Comparison of ENCODE assay signal across 1 cellular context in the genomic region with DNA sequence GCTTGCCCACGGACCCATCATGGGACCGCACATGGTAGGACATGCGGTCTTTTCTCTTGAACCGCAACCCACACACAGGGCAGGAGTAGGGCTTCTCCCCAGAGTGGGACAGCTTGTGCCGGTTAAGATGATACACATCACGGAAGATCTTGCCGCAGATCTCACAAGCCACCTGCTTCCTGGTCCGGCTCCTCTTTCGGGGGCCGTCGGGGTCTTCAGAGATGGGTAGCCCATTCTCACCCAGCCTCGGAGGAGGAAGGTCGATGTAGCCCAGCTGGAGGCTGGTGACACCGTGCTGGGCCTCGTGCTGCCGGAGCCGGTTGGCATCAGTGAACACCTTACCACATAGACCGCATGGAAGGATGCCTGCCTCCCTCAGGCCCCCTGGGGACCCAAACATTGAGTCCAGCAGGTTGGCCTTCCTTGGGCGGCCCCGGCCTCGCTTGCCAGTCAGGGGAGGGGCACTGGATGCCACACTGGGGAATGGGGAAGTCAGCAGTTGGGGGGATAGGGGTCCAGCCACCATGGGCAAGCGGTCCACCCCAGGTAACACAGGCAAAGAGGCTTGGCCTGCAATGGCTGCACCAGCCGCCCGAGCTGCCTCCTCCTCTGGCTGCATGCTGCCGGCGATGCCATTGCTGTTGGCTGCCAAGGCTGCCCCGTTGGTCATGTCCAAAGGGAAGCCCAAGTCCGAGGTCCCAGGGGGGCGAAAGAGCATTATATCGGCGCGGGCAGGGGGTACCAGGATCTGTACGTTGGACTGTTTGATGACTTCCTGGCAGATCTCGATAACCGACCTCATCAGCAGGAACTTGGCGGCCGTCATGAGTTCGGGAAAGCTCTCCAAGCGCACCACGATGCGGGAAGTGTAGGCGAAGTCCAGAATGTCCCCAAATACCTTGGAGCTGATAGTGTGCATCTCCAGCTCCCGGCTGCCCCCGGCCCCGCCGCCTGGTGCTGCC.
TF ChIP-seq lines count a peak whose summit lies in the region.

No MANE protein-coding gene starts in this region.

TF ChIP-seq in K562, 482 proteins besides CTCF, POLR2A, EP300 and RAD21:
- no peak for TF ChIP-seq E2F3 (CRISPR knock-in tag; IDR thresholded peaks at IDR 0.05)
- TF ChIP-seq, protein P1, sequence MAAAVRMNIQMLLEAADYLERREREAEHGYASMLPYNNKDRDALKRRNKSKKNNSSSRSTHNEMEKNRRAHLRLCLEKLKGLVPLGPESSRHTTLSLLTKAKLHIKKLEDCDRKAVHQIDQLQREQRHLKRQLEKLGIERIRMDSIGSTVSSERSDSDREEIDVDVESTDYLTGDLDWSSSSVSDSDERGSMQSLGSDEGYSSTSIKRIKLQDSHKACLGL (CRISPR knock-in tag; IDR thresholded peaks at IDR 0.05; ENCODE audit: borderline replicate concordance, poor library complexity, severe bottlenecking), result no peak
- TF ChIP-seq KAT8 (IDR thresholded peaks at IDR 0.05; ENCODE audit: low read depth), result no peak
- TF ChIP-seq TCF3 (CRISPR knock-in tag; IDR thresholded peaks at IDR 0.05), result no peak
- no peak for TF ChIP-seq KLF13 (tag; IDR thresholded peaks at IDR 0.05; ENCODE audit: borderline replicate concordance, low read depth)
- TF ChIP-seq, protein P2, sequence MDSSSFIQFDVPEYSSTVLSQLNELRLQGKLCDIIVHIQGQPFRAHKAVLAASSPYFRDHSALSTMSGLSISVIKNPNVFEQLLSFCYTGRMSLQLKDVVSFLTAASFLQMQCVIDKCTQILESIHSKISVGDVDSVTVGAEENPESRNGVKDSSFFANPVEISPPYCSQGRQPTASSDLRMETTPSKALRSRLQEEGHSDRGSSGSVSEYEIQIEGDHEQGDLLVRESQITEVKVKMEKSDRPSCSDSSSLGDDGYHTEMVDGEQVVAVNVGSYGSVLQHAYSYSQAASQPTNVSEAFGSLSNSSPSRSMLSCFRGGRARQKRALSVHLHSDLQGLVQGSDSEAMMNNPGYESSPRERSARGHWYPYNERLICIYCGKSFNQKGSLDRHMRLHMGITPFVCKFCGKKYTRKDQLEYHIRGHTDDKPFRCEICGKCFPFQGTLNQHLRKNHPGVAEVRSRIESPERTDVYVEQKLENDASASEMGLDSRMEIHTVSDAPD (CRISPR knock-in tag; IDR thresholded peaks at IDR 0.05), result no peak
- no peak for TF ChIP-seq PHB2 (IDR thresholded peaks at IDR 0.05; ENCODE audit: low read depth)
- no peak for TF ChIP-seq HIVEP1 (CRISPR knock-in tag; IDR thresholded peaks at IDR 0.05)
- TF ChIP-seq SAP30 (IDR thresholded peaks at IDR 0.05; ENCODE audit: borderline replicate concordance, insufficient read depth, low read depth, low read length, poor library complexity, severe bottlenecking), result no peak
- no peak for TF ChIP-seq ZNF764 (CRISPR knock-in tag; IDR thresholded peaks at IDR 0.05; ENCODE audit: low read depth)
- TF ChIP-seq SMARCA5 (IDR thresholded peaks at IDR 0.05), result no peak
- no peak for TF ChIP-seq PCBP1 (IDR thresholded peaks at IDR 0.05; ENCODE audit: low read depth, low read length, poor library complexity, severe bottlenecking)
- no peak for TF ChIP-seq RNF2 (IDR thresholded peaks at IDR 0.05)
- TF ChIP-seq XRCC4 (IDR thresholded peaks at IDR 0.05; ENCODE audit: extremely low read depth, insufficient read depth, insufficient read length), result no peak
- no peak for TF ChIP-seq SMC3 (conservative IDR thresholded peaks at IDR 0.05; ENCODE audit: insufficient read depth, low read depth, low read length)
- no peak for TF ChIP-seq MYBL2 (IDR thresholded peaks at IDR 0.05; ENCODE audit: low read depth)
- no peak for TF ChIP-seq MYBL2 (CRISPR knock-in tag; IDR thresholded peaks at IDR 0.05; ENCODE audit: borderline replicate concordance)
- no peak for TF ChIP-seq TCF7L2 (IDR thresholded peaks at IDR 0.05; ENCODE audit: low read depth, low read length)
- no peak for TF ChIP-seq NEUROD1 (IDR thresholded peaks at IDR 0.05; ENCODE audit: borderline replicate concordance, low read depth, low read length, partially characterized antibody)
